Comparison of ENCODE assay signal across 18 cellular contexts in genomic region chr17:50207792-50208567, GRCh38. TPM values are rescaled to one million over a fixed set of nuclear protein-coding genes. Genes with fewer than 3 reads are reported as not detected.
DNase-seq lines count a peak whose midpoint lies in the region; ATAC-seq, FAIRE-seq and TF ChIP-seq lines count a peak whose summit lies in the region.
"Had no signal": no experiment of that assay in that cellular context is flagged by ENCODE, and none has a peak within 500 bp of the region (broad histone marks: within the 10 kb centered on the region; RNA-seq: fewer than 3 reads in every experiment).

No MANE protein-coding gene starts in this region.

- H3K36me3 ChIP-seq in lower lobe of right lung (no peaks in the 10 kb centered on the region), skeletal muscle tissue (ENCODE audit: control insufficient read depth in 3 of 3, insufficient read depth in 3 of 3, low read length in 3 of 3) (no peaks in the 10 kb centered on the region)
- H3K36me3 ChIP-seq: WERI-Rb-1 had no signal

- no peaks in the 10 kb centered on the region for H3K9me3 Mint-ChIP-seq in WTC11
- H3K9me3 Mint-ChIP-seq: central memory CD8-positive, alpha-beta T cell had no signal

- H3K27ac ChIP-seq in lower lobe of right lung (peak overlapping the region; percentile 9), skeletal muscle tissue (ENCODE audit: low read depth, low read length) (peak overlapping the region; percentile 92)

- ATAC-seq in WTC11 (peak; percentile 27), lower lobe of right lung (no peak)
- ATAC-seq: left colon had no signal

- intact Hi-C loops in lower lobe of right lung (cut with DNase I): loop anchor here (10.0 kb wide), 1 partner anchor 57 kb away; no protein-coding TSS in a partner anchor

- H3K4me3 ChIP-seq in lower lobe of right lung: no peak overlapping the region
- no peak overlapping the region for H3K4me3 ChIP-seq in skeletal muscle tissue (ENCODE audit: low read length in 3 of 3)

- no peak for TF ChIP-seq CTCF in WTC11 (IDR thresholded peaks at IDR 0.05)
- TF ChIP-seq CTCF in lower lobe of right lung (IDR thresholded peaks at IDR 0.05): no peak

- DNase-seq in GM12892 (ENCODE audit: insufficient read length): peak; percentile 13
- peak; percentile 34 for DNase-seq in WTC11 (ENCODE audit: low spot score)
- DNase-seq in lower lobe of right lung: no peak
- no peak for DNase-seq in NCI-H2227 (lab: John Stamatoyannopoulos, UW; ENCODE audit: unreplicated experiment)
- DNase-seq in dermis blood vessel endothelial cell: no peak
- DNase-seq in RPMI8226: no peak
- DNase-seq in NAMALWA (ENCODE audit: low spot score): no peak
- DNase-seq: activated CD8-positive, alpha-beta memory T cell treated with anti-CD3 and anti-CD28 coated beads, Interleukin-2, amount 50 U/mL, for 4 hours; glutamatergic neuron; NCI-H1694; NCI-H510A; small intestine; WERI-Rb-1 had no signal

- H3K27me3 ChIP-seq in lower lobe of right lung (ENCODE audit: low read depth): peaks cover 10% of the 10 kb centered on the region
- H3K27me3 ChIP-seq in skeletal muscle tissue (ENCODE audit: control insufficient read depth in 3 of 3, insufficient read depth in 3 of 3, low read length in 3 of 3): peaks cover 14 to 54% (median 47%) of the 10 kb centered on the region in 3 donors

- CTCF ChIA-PET in WTC11 (lab: Charles Lee): interaction anchor here (1.1 to 15.3 kb wide), 9 partner anchors 7 to 190 kb away, joined by 3 to 514 read pairs (median 6); partner anchors contain the start of genes COL1A1, LRRC59 and TMEM92

- H3K4me1 ChIP-seq in lower lobe of right lung: peaks cover 38% of the 10 kb centered on the region
- H3K4me1 ChIP-seq in skeletal muscle tissue (ENCODE audit: control insufficient read depth in 3 of 3, insufficient read depth in 3 of 3, low read length in 3 of 3): peaks cover 23 to 43% (median 39%) of the 10 kb centered on the region in 3 donors

- H3K27me3 Mint-ChIP-seq in WTC11 (ENCODE audit: low read depth): peaks cover 47% of the 10 kb centered on the region

- H3K9me3 ChIP-seq in lower lobe of right lung (no peaks in the 10 kb centered on the region), skeletal muscle tissue (ENCODE audit: control insufficient read depth in 3 of 3, low read length in 3 of 3) (no peaks in the 10 kb centered on the region)

- H3K27ac Mint-ChIP-seq in WTC11: peak overlapping the region; percentile 52
- H3K27ac Mint-ChIP-seq: activated naive CD8-positive, alpha-beta T cell; B cell had no signal

- H3K4me1 Mint-ChIP-seq in WTC11: peaks cover 75% of the 10 kb centered on the region

- no peak overlapping the region for H3K9ac ChIP-seq in skeletal muscle tissue (ENCODE audit: low read depth in 1 of 3, low read length in 3 of 3)

- POLR2A ChIA-PET in WTC11 (lab: Charles Lee): interaction anchor here (1.6 kb wide), 1 partner anchor 66 kb away, joined by 8 read pairs; the partner anchor contains the start of gene TMEM92

- H3K36me3 Mint-ChIP-seq in WTC11: no peaks in the 10 kb centered on the region
- H3K36me3 Mint-ChIP-seq: activated naive CD8-positive, alpha-beta T cell had no signal

- FAIRE-seq in GM12892 (lab: Jason Lieb, UNC): no peak
- FAIRE-seq: small intestine had no signal

- TF ChIP-seq POLR2A in GM12892 (IDR thresholded peaks at IDR 0.05; ENCODE audit: low read depth, low read length): no peak

- H3K4me3 Mint-ChIP-seq in WTC11: no peak overlapping the region
- H3K4me3 Mint-ChIP-seq: activated naive CD8-positive, alpha-beta T cell; B cell; central memory CD8-positive, alpha-beta T cell had no signal

TF ChIP-seq in WTC11, 78 proteins besides CTCF, POLR2A, EP300 and RAD21:
- TF ChIP-seq E2F5 (CRISPR knock-in tag; IDR thresholded peaks at IDR 0.05): no peak
- TF ChIP-seq E2F4 (CRISPR knock-in tag; IDR thresholded peaks at IDR 0.05; ENCODE audit: borderline replicate concordance, low read depth): no peak
- TF ChIP-seq FOXP1 (CRISPR knock-in tag; IDR thresholded peaks at IDR 0.05; ENCODE audit: borderline replicate concordance): no peak
- no peak for TF ChIP-seq ZNF425 (CRISPR knock-in tag; conservative IDR thresholded peaks at IDR 0.05)
- no peak for TF ChIP-seq CREM (CRISPR knock-in tag; IDR thresholded peaks at IDR 0.05)
- TF ChIP-seq ETV6 (CRISPR knock-in tag; IDR thresholded peaks at IDR 0.05): no peak
- no peak for TF ChIP-seq GRHL2 (CRISPR knock-in tag; IDR thresholded peaks at IDR 0.05; ENCODE audit: insufficient replicate concordance, severe bottlenecking)
- TF ChIP-seq MLX (CRISPR knock-in tag; IDR thresholded peaks at IDR 0.05): no peak

RNA-seq across cellular contexts. Expression of gene COL1A1, which starts 6.5 kb away (rescaled TPM):
- 4.8 TPM for polyA plus RNA-seq in GM12892 (2012; ENCODE audit: missing spikeins)
- total RNA-seq in WTC11 (2021): 46.1 to 52.1 TPM (median 50.4 TPM) in 3 replicates
- 142 TPM for total RNA-seq in lower lobe of right lung
- 3,450 TPM for total RNA-seq in skeletal muscle tissue
- 4.2 and 12.6 TPM in 2 replicates for total RNA-seq in dermis blood vessel endothelial cell

RNA-seq across cellular contexts. Expression of gene SGCA, which starts 42.2 kb away (rescaled TPM):
- polyA plus RNA-seq in GM12892 (2012; ENCODE audit: missing spikeins): 0.68 TPM
- total RNA-seq in WTC11 (2021) (0.39 to 1.0 TPM in 2 of 3 replicates, not detected in the other), lower lobe of right lung (9.1 TPM), skeletal muscle tissue (158 TPM), dermis blood vessel endothelial cell (not detected in 2 replicates)

RNA-seq across cellular contexts. Expression of gene PPP1R9B, which starts 57.5 kb away (rescaled TPM):
- 32.1 TPM for polyA plus RNA-seq in GM12892 (2012; ENCODE audit: missing spikeins)
- total RNA-seq in WTC11 (2021) (20.4 to 21.7 TPM (median 20.6 TPM) in 3 replicates), lower lobe of right lung (92.6 TPM), skeletal muscle tissue (19.3 TPM), dermis blood vessel endothelial cell (35.2 and 45.8 TPM in 2 replicates)

Comparison
In these comparisons a context has a peak if more than half of its experiments do, and no peak if none do; other contexts are left out.
1. DNase-seq: peak in GM12892 (single experiment) and WTC11 (single experiment); none in lower lobe of right lung (single experiment), NCI-H2227 (single experiment), dermis blood vessel endothelial cell (single experiment), RPMI8226 (single experiment) and NAMALWA (single experiment).
2. RNA of gene COL1A1, which starts 6.5 kb away (total RNA-seq): 3,450 TPM in skeletal muscle tissue (single experiment); 142 TPM in lower lobe of right lung (single experiment), 46.1 to 52.1 TPM in WTC11 and 4.2 to 12.6 TPM in dermis blood vessel endothelial cell; every median in the first group is over 10 times any median in the second.
3. RNA of gene SGCA, which starts 42.2 kb away (total RNA-seq): 158 TPM in skeletal muscle tissue (single experiment); 9.1 TPM in lower lobe of right lung (single experiment), 0.39 to 1.0 TPM in WTC11 and not detected in dermis blood vessel endothelial cell; every median in the first group is over 10 times any median in the second.